Comparison of ENCODE assay signal across 1 cellular context in the genomic region with DNA sequence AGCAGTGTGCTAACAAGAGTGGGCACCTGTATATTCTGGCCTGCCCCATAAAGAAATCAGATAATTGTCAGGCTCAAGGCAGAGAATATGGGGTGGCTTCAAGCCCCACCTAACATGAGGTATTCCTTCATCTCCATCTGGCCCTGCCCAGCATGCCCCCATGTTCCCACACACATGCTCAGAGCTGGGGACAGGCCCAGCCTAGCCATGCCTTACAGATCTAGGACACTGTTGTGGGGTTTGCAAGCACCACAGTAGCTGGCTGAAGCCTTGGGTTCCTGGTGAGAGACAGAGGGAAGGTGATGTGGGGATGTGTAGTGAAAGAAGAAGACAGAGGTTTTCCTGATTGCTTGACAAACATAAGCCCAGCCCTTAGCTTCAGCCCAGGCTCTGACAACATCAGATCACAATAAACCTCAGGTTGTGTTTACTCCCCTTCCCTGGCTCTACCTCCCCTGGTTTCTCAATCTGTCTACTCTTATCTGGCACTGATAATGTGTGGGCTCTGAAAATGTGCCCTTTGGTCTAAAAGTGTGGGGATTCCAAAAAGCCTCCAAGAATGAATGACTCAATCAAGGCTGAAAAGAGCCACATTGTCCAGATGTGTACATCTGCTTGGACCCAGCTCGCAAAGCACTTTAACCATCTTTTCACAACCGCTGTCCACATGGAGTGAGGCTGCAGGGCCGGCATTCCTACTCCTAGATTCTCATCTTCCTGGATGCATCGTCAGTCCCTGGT.
TF ChIP-seq lines count a peak whose summit lies in the region.

No MANE protein-coding gene starts in this region.

TF ChIP-seq in HepG2, 621 proteins besides CTCF, POLR2A, EP300 and RAD21 (continued from another document and continues in another):
- TF ChIP-seq, protein P1, sequence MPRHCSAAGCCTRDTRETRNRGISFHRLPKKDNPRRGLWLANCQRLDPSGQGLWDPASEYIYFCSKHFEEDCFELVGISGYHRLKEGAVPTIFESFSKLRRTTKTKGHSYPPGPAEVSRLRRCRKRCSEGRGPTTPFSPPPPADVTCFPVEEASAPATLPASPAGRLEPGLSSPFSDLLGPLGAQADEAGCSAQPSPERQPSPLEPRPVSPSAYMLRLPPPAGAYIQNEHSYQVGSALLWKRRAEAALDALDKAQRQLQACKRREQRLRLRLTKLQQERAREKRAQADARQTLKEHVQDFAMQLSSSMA (CRISPR knock-in tag; IDR thresholded peaks at IDR 0.05) = no peak
- TF ChIP-seq GLI4 (CRISPR knock-in tag; IDR thresholded peaks at IDR 0.05; ENCODE audit: borderline replicate concordance) (no peak), JUND (CRISPR knock-in tag; IDR thresholded peaks at IDR 0.05) (no peak), KDM6A (CRISPR knock-in tag; IDR thresholded peaks at IDR 0.05; ENCODE audit: low read depth) (peak; percentile 50; the same call in 1 of the 2 replicates), SRSF9 (IDR thresholded peaks at IDR 0.05; ENCODE audit: borderline replicate concordance, insufficient read depth, low read depth, low read length, poor library complexity, severe bottlenecking) (no peak), ZNF562 (CRISPR knock-in tag; IDR thresholded peaks at IDR 0.05; ENCODE audit: borderline replicate concordance) (no peak), TFE3 (CRISPR knock-in tag; IDR thresholded peaks at IDR 0.05) (no peak), ZBTB46 (CRISPR knock-in tag; IDR thresholded peaks at IDR 0.05; ENCODE audit: borderline replicate concordance) (no peak), JUNB (CRISPR knock-in tag; IDR thresholded peaks at IDR 0.05; ENCODE audit: borderline replicate concordance) (no peak), ZNF121 (CRISPR knock-in tag; IDR thresholded peaks at IDR 0.05) (0 out of 2 replicates have a peak, but pooled peaks have one; percentile 27), ZNF891 (CRISPR knock-in tag; IDR thresholded peaks at IDR 0.05) (no peak), CBX5 (CRISPR knock-in tag; IDR thresholded peaks at IDR 0.05; ENCODE audit: borderline replicate concordance) (no peak), EEA1 (CRISPR knock-in tag; IDR thresholded peaks at IDR 0.05; ENCODE audit: borderline replicate concordance) (no peak), CENPT (CRISPR knock-in tag; IDR thresholded peaks at IDR 0.05; ENCODE audit: low read depth) (no peak), ZKSCAN1 (IDR thresholded peaks at IDR 0.05; ENCODE audit: low read length) (no peak), ERF (CRISPR knock-in tag; IDR thresholded peaks at IDR 0.05) (no peak), ZC3H4 (CRISPR knock-in tag; IDR thresholded peaks at IDR 0.05; ENCODE audit: borderline replicate concordance) (no peak), CEBPB (IDR thresholded peaks at IDR 0.05; ENCODE audit: borderline replicate concordance, low read depth, low read length) (peak; percentile 66; the same call in 1 of the 2 replicates), ZNF230 (CRISPR knock-in tag; IDR thresholded peaks at IDR 0.05) (0 out of 2 replicates have a peak, but pooled peaks have one; percentile 33), ZNF615 (CRISPR knock-in tag; IDR thresholded peaks at IDR 0.05; ENCODE audit: borderline replicate concordance) (no peak), ZNF24 (IDR thresholded peaks at IDR 0.05) (no peak), ATF7-NPFF (CRISPR knock-in tag; IDR thresholded peaks at IDR 0.05; ENCODE audit: low read depth) (no peak), ISX (CRISPR knock-in tag; conservative IDR thresholded peaks at IDR 0.05) (no peak), TOPORS (CRISPR knock-in tag; IDR thresholded peaks at IDR 0.05) (no peak), RBM39 (IDR thresholded peaks at IDR 0.05; ENCODE audit: low read depth, low read length, poor library complexity, severe bottlenecking) (no peak), ZNF496 (CRISPR knock-in tag; IDR thresholded peaks at IDR 0.05; ENCODE audit: insufficient replicate concordance) (no peak), THYN1 (CRISPR knock-in tag; IDR thresholded peaks at IDR 0.05; ENCODE audit: borderline replicate concordance, low read depth) (no peak), HNRNPLL (IDR thresholded peaks at IDR 0.05; ENCODE audit: low read depth, low read length, poor library complexity, severe bottlenecking) (no peak), POGK (CRISPR knock-in tag; conservative IDR thresholded peaks at IDR 0.05) (0 out of 2 replicates have a peak, but pooled peaks have one; percentile 44), ZBTB7B (CRISPR knock-in tag; IDR thresholded peaks at IDR 0.05) (peak; percentile 65; the same call in 1 of the 2 replicates), HBP1 (CRISPR knock-in tag; IDR thresholded peaks at IDR 0.05; ENCODE audit: low read depth) (no peak), ZFP36L1 (CRISPR knock-in tag; IDR thresholded peaks at IDR 0.05) (no peak), ZNF572 (CRISPR knock-in tag; IDR thresholded peaks at IDR 0.05) (no peak)
- TF ChIP-seq, protein P2, sequence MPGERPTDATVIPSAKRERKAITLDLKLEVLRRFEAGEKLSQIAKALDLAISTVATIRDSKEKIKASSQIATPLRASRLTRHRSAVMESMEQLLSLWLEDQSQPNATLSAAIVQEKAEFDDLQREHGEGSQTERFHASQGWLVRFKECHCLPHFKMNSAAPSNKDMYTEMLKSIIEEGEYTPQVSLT (CRISPR knock-in tag; IDR thresholded peaks at IDR 0.05; ENCODE audit: borderline replicate concordance, low read depth) = no peak
- TF ChIP-seq, protein P3, sequence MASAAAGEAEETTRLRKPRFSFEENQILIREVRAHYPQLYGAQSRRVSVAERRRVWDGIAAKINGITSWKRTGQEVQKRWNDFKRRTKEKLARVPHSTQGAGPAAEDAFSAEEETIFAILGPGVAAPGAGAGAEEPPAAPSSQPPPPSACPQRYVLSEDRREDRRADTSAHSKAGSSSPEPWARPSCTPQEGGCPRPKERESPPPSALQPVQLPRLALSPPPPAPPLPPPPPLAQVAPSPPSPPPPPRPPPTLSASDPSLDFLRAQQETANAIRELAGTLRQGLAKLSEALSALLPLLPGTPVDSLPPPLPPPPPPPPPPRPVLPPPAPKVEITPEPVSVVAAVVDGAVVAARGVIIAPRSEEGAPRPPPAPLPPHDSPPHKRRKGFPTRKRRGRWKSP (CRISPR knock-in tag; IDR thresholded peaks at IDR 0.05) = no peak
- TF ChIP-seq, protein P4, sequence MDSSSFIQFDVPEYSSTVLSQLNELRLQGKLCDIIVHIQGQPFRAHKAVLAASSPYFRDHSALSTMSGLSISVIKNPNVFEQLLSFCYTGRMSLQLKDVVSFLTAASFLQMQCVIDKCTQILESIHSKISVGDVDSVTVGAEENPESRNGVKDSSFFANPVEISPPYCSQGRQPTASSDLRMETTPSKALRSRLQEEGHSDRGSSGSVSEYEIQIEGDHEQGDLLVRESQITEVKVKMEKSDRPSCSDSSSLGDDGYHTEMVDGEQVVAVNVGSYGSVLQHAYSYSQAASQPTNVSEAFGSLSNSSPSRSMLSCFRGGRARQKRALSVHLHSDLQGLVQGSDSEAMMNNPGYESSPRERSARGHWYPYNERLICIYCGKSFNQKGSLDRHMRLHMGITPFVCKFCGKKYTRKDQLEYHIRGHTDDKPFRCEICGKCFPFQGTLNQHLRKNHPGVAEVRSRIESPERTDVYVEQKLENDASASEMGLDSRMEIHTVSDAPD (CRISPR knock-in tag; IDR thresholded peaks at IDR 0.05) = no peak; the same call in 1 of the 2 replicates
- TF ChIP-seq, protein P5, sequence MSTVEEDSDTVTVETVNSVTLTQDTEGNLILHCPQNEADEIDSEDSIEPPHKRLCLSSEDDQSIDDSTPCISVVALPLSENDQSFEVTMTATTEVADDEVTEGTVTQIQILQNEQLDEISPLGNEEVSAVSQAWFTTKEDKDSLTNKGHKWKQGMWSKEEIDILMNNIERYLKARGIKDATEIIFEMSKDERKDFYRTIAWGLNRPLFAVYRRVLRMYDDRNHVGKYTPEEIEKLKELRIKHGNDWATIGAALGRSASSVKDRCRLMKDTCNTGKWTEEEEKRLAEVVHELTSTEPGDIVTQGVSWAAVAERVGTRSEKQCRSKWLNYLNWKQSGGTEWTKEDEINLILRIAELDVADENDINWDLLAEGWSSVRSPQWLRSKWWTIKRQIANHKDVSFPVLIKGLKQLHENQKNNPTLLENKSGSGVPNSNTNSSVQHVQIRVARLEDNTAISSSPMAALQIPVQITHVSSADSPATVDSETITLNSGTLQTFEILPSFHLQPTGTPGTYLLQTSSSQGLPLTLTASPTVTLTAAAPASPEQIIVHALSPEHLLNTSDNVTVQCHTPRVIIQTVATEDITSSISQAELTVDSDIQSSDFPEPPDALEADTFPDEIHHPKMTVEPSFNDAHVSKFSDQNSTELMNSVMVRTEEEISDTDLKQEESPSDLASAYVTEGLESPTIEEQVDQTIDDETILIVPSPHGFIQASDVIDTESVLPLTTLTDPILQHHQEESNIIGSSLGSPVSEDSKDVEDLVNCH (CRISPR knock-in tag; IDR thresholded peaks at IDR 0.05) = no peak
- TF ChIP-seq, protein P6, sequence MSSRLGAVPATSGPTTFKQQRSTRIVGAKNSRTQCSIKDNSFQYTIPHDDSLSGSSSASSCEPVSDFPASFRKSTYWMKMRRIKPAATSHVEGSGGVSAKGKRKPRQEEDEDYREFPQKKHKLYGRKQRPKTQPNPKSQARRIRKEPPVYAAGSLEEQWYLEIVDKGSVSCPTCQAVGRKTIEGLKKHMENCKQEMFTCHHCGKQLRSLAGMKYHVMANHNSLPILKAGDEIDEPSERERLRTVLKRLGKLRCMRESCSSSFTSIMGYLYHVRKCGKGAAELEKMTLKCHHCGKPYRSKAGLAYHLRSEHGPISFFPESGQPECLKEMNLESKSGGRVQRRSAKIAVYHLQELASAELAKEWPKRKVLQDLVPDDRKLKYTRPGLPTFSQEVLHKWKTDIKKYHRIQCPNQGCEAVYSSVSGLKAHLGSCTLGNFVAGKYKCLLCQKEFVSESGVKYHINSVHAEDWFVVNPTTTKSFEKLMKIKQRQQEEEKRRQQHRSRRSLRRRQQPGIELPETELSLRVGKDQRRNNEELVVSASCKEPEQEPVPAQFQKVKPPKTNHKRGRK (CRISPR knock-in tag; IDR thresholded peaks at IDR 0.05) = no peak
- TF ChIP-seq, protein P7, sequence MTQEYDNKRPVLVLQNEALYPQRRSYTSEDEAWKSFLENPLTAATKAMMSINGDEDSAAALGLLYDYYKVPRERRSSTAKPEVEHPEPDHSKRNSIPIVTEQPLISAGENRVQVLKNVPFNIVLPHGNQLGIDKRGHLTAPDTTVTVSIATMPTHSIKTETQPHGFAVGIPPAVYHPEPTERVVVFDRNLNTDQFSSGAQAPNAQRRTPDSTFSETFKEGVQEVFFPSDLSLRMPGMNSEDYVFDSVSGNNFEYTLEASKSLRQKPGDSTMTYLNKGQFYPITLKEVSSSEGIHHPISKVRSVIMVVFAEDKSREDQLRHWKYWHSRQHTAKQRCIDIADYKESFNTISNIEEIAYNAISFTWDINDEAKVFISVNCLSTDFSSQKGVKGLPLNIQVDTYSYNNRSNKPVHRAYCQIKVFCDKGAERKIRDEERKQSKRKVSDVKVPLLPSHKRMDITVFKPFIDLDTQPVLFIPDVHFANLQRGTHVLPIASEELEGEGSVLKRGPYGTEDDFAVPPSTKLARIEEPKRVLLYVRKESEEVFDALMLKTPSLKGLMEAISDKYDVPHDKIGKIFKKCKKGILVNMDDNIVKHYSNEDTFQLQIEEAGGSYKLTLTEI (CRISPR knock-in tag; conservative IDR thresholded peaks at IDR 0.05) = no peak
